ENCODE assay signal across 1 cellular context in the genomic region with DNA sequence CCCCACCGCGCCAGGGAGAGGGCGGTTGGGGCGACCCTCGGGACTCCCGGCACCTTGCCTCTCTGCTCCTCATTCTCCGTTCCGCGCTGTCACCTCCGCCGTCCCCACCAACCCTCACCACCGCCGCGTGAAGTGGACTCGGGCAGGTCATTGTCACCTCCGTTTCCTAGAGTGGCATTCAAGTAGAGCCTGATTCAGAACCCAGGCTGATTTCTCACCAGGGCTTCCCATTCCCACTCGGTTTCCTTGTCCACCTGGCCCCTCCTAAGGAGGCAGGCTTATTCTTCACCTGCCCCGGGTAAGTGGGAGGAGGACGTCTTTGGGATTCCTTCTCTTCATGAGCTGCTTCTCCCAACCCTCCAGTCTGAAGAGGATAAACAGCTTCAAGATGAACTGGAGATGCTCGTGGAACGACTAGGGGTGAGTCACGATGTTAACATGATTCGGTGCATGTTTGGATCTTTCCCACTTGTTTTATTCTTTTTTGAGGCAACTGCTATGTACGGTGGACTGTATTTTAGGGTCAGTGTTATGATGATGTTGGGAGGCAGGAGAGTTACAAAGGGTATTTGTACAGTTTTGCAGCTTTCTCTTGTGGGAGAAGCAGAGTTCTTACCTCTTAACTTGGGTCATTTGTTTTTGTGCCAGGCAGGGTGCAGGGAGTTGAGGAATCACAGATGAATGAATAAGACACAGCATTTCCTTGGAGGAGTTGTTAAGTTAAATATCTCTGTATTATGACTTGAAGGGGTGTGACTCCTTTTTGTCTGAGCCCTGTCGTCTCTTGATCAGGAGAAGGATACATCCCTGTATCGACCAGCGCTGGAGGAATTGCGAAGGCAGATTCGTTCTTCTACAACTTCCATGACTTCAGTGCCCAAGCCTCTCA.
TF ChIP-seq lines count a peak whose summit lies in the region.

No MANE protein-coding gene starts in this region.

TF ChIP-seq in K562, 482 proteins besides CTCF, POLR2A, EP300 and RAD21 (continued from another document):
- TF ChIP-seq, protein P1, sequence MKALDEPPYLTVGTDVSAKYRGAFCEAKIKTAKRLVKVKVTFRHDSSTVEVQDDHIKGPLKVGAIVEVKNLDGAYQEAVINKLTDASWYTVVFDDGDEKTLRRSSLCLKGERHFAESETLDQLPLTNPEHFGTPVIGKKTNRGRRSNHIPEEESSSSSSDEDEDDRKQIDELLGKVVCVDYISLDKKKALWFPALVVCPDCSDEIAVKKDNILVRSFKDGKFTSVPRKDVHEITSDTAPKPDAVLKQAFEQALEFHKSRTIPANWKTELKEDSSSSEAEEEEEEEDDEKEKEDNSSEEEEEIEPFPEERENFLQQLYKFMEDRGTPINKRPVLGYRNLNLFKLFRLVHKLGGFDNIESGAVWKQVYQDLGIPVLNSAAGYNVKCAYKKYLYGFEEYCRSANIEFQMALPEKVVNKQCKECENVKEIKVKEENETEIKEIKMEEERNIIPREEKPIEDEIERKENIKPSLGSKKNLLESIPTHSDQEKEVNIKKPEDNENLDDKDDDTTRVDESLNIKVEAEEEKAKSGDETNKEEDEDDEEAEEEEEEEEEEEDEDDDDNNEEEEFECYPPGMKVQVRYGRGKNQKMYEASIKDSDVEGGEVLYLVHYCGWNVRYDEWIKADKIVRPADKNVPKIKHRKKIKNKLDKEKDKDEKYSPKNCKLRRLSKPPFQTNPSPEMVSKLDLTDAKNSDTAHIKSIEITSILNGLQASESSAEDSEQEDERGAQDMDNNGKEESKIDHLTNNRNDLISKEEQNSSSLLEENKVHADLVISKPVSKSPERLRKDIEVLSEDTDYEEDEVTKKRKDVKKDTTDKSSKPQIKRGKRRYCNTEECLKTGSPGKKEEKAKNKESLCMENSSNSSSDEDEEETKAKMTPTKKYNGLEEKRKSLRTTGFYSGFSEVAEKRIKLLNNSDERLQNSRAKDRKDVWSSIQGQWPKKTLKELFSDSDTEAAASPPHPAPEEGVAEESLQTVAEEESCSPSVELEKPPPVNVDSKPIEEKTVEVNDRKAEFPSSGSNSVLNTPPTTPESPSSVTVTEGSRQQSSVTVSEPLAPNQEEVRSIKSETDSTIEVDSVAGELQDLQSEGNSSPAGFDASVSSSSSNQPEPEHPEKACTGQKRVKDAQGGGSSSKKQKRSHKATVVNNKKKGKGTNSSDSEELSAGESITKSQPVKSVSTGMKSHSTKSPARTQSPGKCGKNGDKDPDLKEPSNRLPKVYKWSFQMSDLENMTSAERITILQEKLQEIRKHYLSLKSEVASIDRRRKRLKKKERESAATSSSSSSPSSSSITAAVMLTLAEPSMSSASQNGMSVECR (CRISPR knock-in tag; IDR thresholded peaks at IDR 0.05), result peak; percentile 80
- TF ChIP-seq PHF20 (IDR thresholded peaks at IDR 0.05; ENCODE audit: partially characterized antibody) (peak; percentile 6), TOE1 (IDR thresholded peaks at IDR 0.05; ENCODE audit: borderline replicate concordance) (no peak), TOE1 (CRISPR knock-in tag; IDR thresholded peaks at IDR 0.05; ENCODE audit: borderline replicate concordance, low read depth) (0 out of 2 replicates have a peak, but pooled peaks have one; percentile 45), SIN3A (IDR thresholded peaks at IDR 0.05; ENCODE audit: borderline replicate concordance in 2 of 2, control insufficient read depth in 1 of 2, low read depth in 2 of 2, low read length in 2 of 2) (peak in 1 of 2 experiments; percentile 35; a peak in 1 of 4 replicates), FOXK2 (conservative IDR thresholded peaks at IDR 0.05 in 1 of 2, IDR thresholded peaks at IDR 0.05 in 1 of 2; ENCODE audit: low read depth in 2 of 2) (0 out of 4 replicates have a peak, but pooled peaks of 1 of the 2 experiments have one; percentile 49), ZNF444 (CRISPR knock-in tag; IDR thresholded peaks at IDR 0.05) (no peak), KLF1 (tag; IDR thresholded peaks at IDR 0.05) (0 out of 2 replicates have a peak, but pooled peaks have one; percentile 14), SAP30 (IDR thresholded peaks at IDR 0.05; ENCODE audit: borderline replicate concordance, insufficient read depth, low read depth, low read length, poor library complexity, severe bottlenecking) (peak; percentile 45)
- TF ChIP-seq, protein P2, sequence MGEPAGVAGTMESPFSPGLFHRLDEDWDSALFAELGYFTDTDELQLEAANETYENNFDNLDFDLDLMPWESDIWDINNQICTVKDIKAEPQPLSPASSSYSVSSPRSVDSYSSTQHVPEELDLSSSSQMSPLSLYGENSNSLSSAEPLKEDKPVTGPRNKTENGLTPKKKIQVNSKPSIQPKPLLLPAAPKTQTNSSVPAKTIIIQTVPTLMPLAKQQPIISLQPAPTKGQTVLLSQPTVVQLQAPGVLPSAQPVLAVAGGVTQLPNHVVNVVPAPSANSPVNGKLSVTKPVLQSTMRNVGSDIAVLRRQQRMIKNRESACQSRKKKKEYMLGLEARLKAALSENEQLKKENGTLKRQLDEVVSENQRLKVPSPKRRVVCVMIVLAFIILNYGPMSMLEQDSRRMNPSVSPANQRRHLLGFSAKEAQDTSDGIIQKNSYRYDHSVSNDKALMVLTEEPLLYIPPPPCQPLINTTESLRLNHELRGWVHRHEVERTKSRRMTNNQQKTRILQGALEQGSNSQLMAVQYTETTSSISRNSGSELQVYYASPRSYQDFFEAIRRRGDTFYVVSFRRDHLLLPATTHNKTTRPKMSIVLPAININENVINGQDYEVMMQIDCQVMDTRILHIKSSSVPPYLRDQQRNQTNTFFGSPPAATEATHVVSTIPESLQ (CRISPR knock-in tag; IDR thresholded peaks at IDR 0.05), result no peak
- TF ChIP-seq, protein P3, sequence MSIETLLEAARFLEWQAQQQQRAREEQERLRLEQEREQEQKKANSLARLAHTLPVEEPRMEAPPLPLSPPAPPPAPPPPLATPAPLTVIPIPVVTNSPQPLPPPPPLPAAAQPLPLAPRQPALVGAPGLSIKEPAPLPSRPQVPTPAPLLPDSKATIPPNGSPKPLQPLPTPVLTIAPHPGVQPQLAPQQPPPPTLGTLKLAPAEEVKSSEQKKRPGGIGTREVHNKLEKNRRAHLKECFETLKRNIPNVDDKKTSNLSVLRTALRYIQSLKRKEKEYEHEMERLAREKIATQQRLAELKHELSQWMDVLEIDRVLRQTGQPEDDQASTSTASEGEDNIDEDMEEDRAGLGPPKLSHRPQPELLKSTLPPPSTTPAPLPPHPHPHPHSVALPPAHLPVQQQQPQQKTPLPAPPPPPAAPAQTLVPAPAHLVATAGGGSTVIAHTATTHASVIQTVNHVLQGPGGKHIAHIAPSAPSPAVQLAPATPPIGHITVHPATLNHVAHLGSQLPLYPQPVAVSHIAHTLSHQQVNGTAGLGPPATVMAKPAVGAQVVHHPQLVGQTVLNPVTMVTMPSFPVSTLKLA (conservative IDR thresholded peaks at IDR 0.05), result 0 out of 4 replicates have a peak, but pooled peaks of 1 of the 2 experiments have one; percentile 3
- TF ChIP-seq, protein P4, sequence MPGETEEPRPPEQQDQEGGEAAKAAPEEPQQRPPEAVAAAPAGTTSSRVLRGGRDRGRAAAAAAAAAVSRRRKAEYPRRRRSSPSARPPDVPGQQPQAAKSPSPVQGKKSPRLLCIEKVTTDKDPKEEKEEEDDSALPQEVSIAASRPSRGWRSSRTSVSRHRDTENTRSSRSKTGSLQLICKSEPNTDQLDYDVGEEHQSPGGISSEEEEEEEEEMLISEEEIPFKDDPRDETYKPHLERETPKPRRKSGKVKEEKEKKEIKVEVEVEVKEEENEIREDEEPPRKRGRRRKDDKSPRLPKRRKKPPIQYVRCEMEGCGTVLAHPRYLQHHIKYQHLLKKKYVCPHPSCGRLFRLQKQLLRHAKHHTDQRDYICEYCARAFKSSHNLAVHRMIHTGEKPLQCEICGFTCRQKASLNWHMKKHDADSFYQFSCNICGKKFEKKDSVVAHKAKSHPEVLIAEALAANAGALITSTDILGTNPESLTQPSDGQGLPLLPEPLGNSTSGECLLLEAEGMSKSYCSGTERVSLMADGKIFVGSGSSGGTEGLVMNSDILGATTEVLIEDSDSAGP (CRISPR knock-in tag; IDR thresholded peaks at IDR 0.05), result 0 out of 2 replicates have a peak, but pooled peaks have one; percentile 17
